11 cellular contexts compared by ENCODE assay signal in the genomic region with DNA sequence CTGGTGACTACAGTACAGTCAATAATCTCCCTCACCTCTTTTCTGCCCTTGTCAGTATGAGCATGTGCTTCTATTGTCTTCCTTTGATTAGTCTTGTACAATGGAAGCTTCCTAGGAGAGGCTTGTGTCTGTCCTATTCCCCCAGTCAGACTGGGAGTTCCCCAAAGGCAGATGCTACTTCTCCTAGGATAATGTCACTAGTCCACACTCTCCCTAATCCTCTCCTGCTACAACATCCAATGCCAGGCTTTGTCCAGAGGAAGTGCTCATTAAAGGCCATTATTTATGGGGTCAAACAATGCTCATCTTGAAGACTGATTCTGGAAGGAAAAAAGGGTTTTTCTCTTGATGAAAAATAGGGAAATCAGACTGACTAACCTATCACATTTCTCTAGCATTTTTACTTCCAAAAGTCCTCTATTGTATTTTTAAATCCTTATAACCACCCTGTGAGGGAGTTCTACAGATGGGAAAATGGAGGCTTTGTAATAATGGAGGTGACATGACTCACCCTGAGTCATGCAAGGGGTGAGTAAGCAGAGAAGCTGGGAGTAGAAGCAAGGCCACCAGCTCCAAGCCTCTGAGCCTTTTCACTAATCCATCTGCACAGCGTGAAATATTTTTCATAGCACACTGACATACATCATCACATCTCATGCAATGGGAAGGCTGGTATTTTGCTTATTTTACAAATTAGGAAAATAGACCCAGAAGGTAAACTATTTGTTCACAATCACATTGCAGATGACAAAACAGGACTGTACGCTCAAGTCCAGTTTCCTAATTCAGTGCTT.
A peak's percentile ranks its signal among the peaks of the same experiment; 100 is the strongest.
DNase-seq lines count a peak whose midpoint lies in the region; ATAC-seq and TF ChIP-seq lines count a peak whose summit lies in the region.
"Had no signal": no experiment of that assay in that cellular context is flagged by ENCODE, and none has a peak within 500 bp of the region (broad histone marks: within the 10 kb centered on the region; RNA-seq: fewer than 3 reads in every experiment).

No MANE protein-coding gene starts in this region.

- ATAC-seq in HG02970 (IDR thresholded peaks at IDR 0.05; ENCODE audit: low FRiP score, unreplicated experiment), result no peak
- no peak for ATAC-seq in HG03442 (IDR thresholded peaks at IDR 0.05; ENCODE audit: unreplicated experiment)
- no peak for ATAC-seq in HG02588 (IDR thresholded peaks at IDR 0.05; ENCODE audit: unreplicated experiment)
- ATAC-seq: heart left ventricle had no signal

- no peak overlapping the region for H3K4me3 ChIP-seq in fibroblast of mammary gland (ENCODE audit: control insufficient read depth, low read depth, low read length)
- H3K4me3 ChIP-seq: heart left ventricle had no signal

- TF ChIP-seq CTCF in fibroblast of mammary gland (conservative IDR thresholded peaks at IDR 0.05; ENCODE audit: control insufficient read depth, insufficient read depth, low read depth, low read length), result no peak

- peak; percentile 34 for DNase-seq in 8988T
- DNase-seq in EH (ENCODE audit: low read depth), result peak; percentile 99
- DNase-seq in RKO (ENCODE audit: low spot score), result peak; percentile 64
- DNase-seq in fibroblast of mammary gland (ENCODE audit: low read depth), result peak; percentile 76
- no peak for DNase-seq in NCI-H510A (lab: John Stamatoyannopoulos, UW)
- DNase-seq: DMS79 treated with DMSO at 0.1 percent for 48 hours, heart left ventricle, NCI-H187 had no signal
